8 cellular contexts compared by ENCODE assay signal in the genomic region with DNA sequence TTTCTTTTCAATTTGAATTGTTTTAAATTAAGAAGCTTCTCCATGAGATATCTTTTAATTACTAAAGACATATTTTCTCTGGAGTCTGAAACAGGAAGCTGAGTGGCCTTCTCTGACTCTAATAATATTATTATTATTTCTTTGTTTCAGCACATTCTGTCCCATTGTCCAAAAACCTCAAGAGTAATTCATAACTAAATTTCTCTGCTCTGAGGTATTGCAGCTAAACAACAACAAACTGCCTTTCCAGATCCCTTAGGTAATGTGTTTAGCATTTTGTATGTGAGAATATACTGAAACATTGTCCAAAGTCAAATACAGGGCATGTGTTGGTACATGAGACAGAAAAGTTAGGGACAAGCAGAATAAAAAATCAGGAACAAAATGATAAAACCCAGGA.
"Had no signal": no experiment of that assay in that cellular context is flagged by ENCODE, and none has a peak within 500 bp of the region (broad histone marks: within the 10 kb centered on the region; RNA-seq: fewer than 3 reads in every experiment).

No MANE protein-coding gene starts in this region.

- H3K27ac ChIP-seq: HL-60 had no signal

- H3K27ac Mint-ChIP-seq: IgD-negative memory B cell had no signal

- H3K4me3 ChIP-seq: K562 had no signal

- H3K36me3 Mint-ChIP-seq: IgD-negative memory B cell had no signal

- H3K27me3 Mint-ChIP-seq: IgD-negative memory B cell had no signal

- H3K4me3 Mint-ChIP-seq: IgD-negative memory B cell had no signal

- ATAC-seq: HepG2, K562 had no signal

- H3K4me1 Mint-ChIP-seq: IgD-negative memory B cell had no signal

- FAIRE-seq: HepG2, HTR-8/SVneo, K562 had no signal

- DNase-seq: IMR-90, KBM-7, KG1 had no signal
